In the genomic region with DNA sequence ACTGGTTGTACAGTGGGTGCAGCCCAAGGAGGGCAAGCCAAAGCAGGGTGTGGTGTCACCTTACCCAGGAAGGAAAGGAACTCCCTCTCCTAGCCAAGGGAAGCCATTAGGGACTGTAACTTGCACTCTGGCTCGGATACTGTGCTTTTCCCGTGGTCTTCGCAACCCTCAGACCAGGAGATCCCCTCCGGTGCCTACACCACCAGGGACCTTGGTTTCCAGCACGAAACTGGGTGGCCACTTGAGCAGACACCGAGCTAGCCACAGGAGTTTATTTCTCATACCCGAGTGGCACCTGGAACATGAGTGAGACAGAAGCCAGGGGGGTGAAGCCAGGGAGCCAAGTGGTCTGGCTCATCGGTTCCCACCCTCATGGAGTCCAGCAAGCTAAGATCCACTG, we compare ENCODE assay signal across 26 cellular contexts.
"Had no signal": no experiment of that assay in that cellular context is flagged by ENCODE, and none has a peak within 500 bp of the region (broad histone marks: within the 10 kb centered on the region; RNA-seq: fewer than 3 reads in every experiment).

No MANE protein-coding gene starts in this region.

- H3K4me1 ChIP-seq: stomach, suprapubic skin, testis, thyroid gland, tibial artery, tibial nerve, transverse colon, upper lobe of left lung, upper lobe of right lung, uterus, vagina had no signal

- H3K27me3 ChIP-seq: stomach, suprapubic skin, testis, thyroid gland, tibial artery, tibial nerve, transverse colon, upper lobe of left lung, upper lobe of right lung, uterus, vagina had no signal

- H3K9me3 ChIP-seq: suprapubic skin, testis, thoracic aorta, thyroid gland, tibial artery, tibial nerve, transverse colon, upper lobe of left lung, upper lobe of right lung, uterus, vagina had no signal

- ATAC-seq: stimulated activated effector memory CD8-positive, alpha-beta T cell treated with anti-CD3 and anti-CD28 coated beads, Interleukin-12 subunit alpha, Interleukin-12 subunit beta, amount 100 ng/mL, for 72 hours; stimulated activated memory B cell treated with anti-CD40 and anti-IgM and Interleukin-4, amounts not matched to agents 10 μg/mL and 1 μg/mL and 100 μg/mL, for 72 hours; stimulated activated naive B cell treated with anti-CD40 and anti-IgM and Interleukin-4, amounts not matched to agents 10 μg/mL and 1 μg/mL and 100 μg/mL, for 72 hours; stimulated activated naive CD8-positive, alpha-beta T cell treated with anti-CD3 and anti-CD28 coated beads, Interleukin-15, amount 100 ng/mL, for 72 hours; stimulated activated naive CD8-positive, alpha-beta T cell treated with anti-CD3 and anti-CD28 coated beads, Interleukin-15, Interleukin-2, amounts not matched to agents 100 U/mL and 50 U/mL, for 24 hours; upper lobe of right lung had no signal

- H3K27ac ChIP-seq: stomach, suprapubic skin, testis, thoracic aorta, thyroid gland, tibial artery, tibial nerve, transverse colon, upper lobe of left lung, upper lobe of right lung, uterus, vagina had no signal

- H3K4me3 ChIP-seq: stomach, suprapubic skin, testis, thoracic aorta, thyroid gland, tibial artery, tibial nerve, transverse colon, upper lobe of left lung, upper lobe of right lung, uterus, vagina had no signal

- DNase-seq: stimulated activated CD4-positive, alpha-beta T cell treated with anti-CD3 and anti-CD28 coated beads, Interleukin-2, amount 100 ng/mL, for 48 hours; stimulated activated CD4-positive, alpha-beta T cell treated with anti-CD3 and anti-CD28 coated beads, Interleukin-4, amount 100 ng/mL, for 1 hour; stimulated activated CD4-positive, alpha-beta T cell treated with anti-CD3 and anti-CD28 coated beads, Interleukin-4, amount 100 ng/mL, for 24 hours; stimulated activated CD4-positive, alpha-beta T cell treated with anti-CD3 and anti-CD28 coated beads, Interleukin-4, amount 100 ng/mL, for 4 hours; stimulated activated CD8-positive, alpha-beta memory T cell treated with anti-CD3 and anti-CD28 coated beads, Interleukin-4, amount 100 ng/mL, for 48 hours; stimulated activated naive B cell treated with anti-CD40 and anti-IgM and Interleukin-4, amounts not matched to agents 10 μg/mL and 1 μg/mL and 100 μg/mL, for 72 hours; stimulated activated naive CD4-positive, alpha-beta T cell; stimulated activated naive CD4-positive, alpha-beta T cell treated with Interleukin-2 at 50 U/mL for 16 hours; stimulated activated naive CD8-positive, alpha-beta T cell treated with anti-CD3 and anti-CD28 coated beads, Interleukin-15, amount 100 ng/mL, for 72 hours; stimulated activated naive CD8-positive, alpha-beta T cell treated with anti-CD3 and anti-CD28 coated beads, Interleukin-15, Interleukin-2, amounts not matched to agents 100 U/mL and 50 U/mL, for 24 hours; stomach; substantia nigra; testis; thyroid gland; transverse colon; trophoblast cell; upper lobe of left lung; upper lobe of right lung; uterus had no signal

- H3K36me3 ChIP-seq: stomach, suprapubic skin, thoracic aorta, thyroid gland, tibial artery, tibial nerve, transverse colon, upper lobe of left lung, upper lobe of right lung, uterus, vagina had no signal
